ENCODE assay signal across 21 cellular contexts in the genomic region with DNA sequence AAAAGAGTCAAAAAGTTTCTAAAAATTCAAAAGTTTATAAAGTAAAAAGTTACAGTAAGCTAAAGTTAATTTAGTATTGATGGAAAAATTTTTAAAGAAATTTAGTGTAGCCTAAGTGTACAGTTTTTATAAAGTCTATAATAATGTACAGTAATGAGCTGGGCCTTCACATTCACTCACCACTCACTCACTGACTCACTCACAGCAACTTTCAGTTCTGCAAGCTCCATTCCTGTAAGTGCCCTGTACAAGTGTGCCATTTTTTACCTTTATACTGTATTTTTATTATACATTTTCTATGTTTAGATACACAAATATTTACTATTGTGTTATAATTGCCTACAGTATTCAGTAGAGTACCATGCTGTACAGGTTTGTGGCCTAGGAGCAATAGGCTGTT.
DNase-seq lines count a peak whose midpoint lies in the region; ATAC-seq, FAIRE-seq and TF ChIP-seq lines count a peak whose summit lies in the region.
"Had no signal": no experiment of that assay in that cellular context is flagged by ENCODE, and none has a peak within 500 bp of the region (broad histone marks: within the 10 kb centered on the region; RNA-seq: fewer than 3 reads in every experiment).

No MANE protein-coding gene starts in this region.

- in situ Hi-C loops in KBM-7 (cut with MboI; ENCODE audit: low pct_unique_long_range_greater_than_20kb, low sequenced_read_pairs), result no loop called here

- no peak for DNase-seq in activated T-cell treated with anti-CD3 and anti-CD28 coated beads, Interleukin-2, amount 50 U/mL, for 4 hours
- DNase-seq in activated T-cell treated with anti-CD3 and anti-CD28 coated beads, Interleukin-2, amount 50 U/mL, for 24 hours, result no peak
- DNase-seq in HTR-8/SVneo (ENCODE audit: insufficient read length, low spot score) (no peak), activated B cell treated with CpG ODN at 0.5 μM for 24 hours (no peak), NCI-H446 (lab: John Stamatoyannopoulos, UW) (no peak), KBM-7 (no peak), NCI-H524 (lab: John Stamatoyannopoulos, UW) (no peak)
- DNase-seq: CD4-positive, alpha-beta memory T cell; DMS153; GF-D8; NCI-H1048; NCI-H1436; NCI-H2029; NCI-H2171; NCI-H446 treated with DMSO at 0.1 percent for 48 hours; NCI-H82; SJCRH30 had no signal

- intact Hi-C loops in activated B cell treated with CpG ODN at 0.5 μM for 24 hours (cut with micrococcal nuclease), result no loop called here

- FAIRE-seq in HTR-8/SVneo (lab: Jason Lieb, UNC), result peak; percentile 40
- FAIRE-seq: GM12892, H1, K562 had no signal

- TF ChIP-seq CTCF in activated B cell treated with CpG ODN at 0.5 μM for 24 hours (IDR thresholded peaks at IDR 0.05), result no peak

- H3K9me3 Mint-ChIP-seq in activated T-cell treated with anti-CD3 and anti-CD28 coated beads, Interleukin-2, amount 50 U/mL, for 4 hours, result peaks cover 8% of the 10 kb centered on the region
- H3K9me3 Mint-ChIP-seq in activated T-cell treated with anti-CD3 and anti-CD28 coated beads, Interleukin-2, amount 50 U/mL, for 24 hours, result peaks cover 4% of the 10 kb centered on the region
- peaks cover 2% of the 10 kb centered on the region for H3K9me3 Mint-ChIP-seq in activated B cell treated with CpG ODN at 0.5 μM for 24 hours
- H3K9me3 Mint-ChIP-seq in stimulated activated memory B cell treated with anti-CD40 and anti-IgM and Interleukin-4, amounts not matched to agents 10 μg/mL and 1 μg/mL and 100 μg/mL, for 72 hours, result peaks cover 3% of the 10 kb centered on the region

- peaks cover 4% of the 10 kb centered on the region for H3K36me3 Mint-ChIP-seq in activated T-cell treated with anti-CD3 and anti-CD28 coated beads, Interleukin-2, amount 50 U/mL, for 4 hours (ENCODE audit: insufficient read depth)
- H3K36me3 Mint-ChIP-seq in activated T-cell treated with anti-CD3 and anti-CD28 coated beads, Interleukin-2, amount 50 U/mL, for 24 hours (ENCODE audit: low read depth), result no peaks in the 10 kb centered on the region
- H3K36me3 Mint-ChIP-seq in activated B cell treated with CpG ODN at 0.5 μM for 24 hours (ENCODE audit: low read depth), result no peaks in the 10 kb centered on the region
- H3K36me3 Mint-ChIP-seq in stimulated activated memory B cell treated with anti-CD40 and anti-IgM and Interleukin-4, amounts not matched to agents 10 μg/mL and 1 μg/mL and 100 μg/mL, for 72 hours, result no peaks in the 10 kb centered on the region

- no peak overlapping the region for H3K27ac Mint-ChIP-seq in activated T-cell treated with anti-CD3 and anti-CD28 coated beads, Interleukin-2, amount 50 U/mL, for 24 hours
- H3K27ac Mint-ChIP-seq in activated B cell treated with CpG ODN at 0.5 μM for 24 hours, result no peak overlapping the region
- no peak overlapping the region for H3K27ac Mint-ChIP-seq in stimulated activated memory B cell treated with anti-CD40 and anti-IgM and Interleukin-4, amounts not matched to agents 10 μg/mL and 1 μg/mL and 100 μg/mL, for 72 hours
- H3K27ac Mint-ChIP-seq: CD4-positive, alpha-beta memory T cell had no signal

- no peak overlapping the region for H3K4me3 Mint-ChIP-seq in activated T-cell treated with anti-CD3 and anti-CD28 coated beads, Interleukin-2, amount 50 U/mL, for 4 hours
- H3K4me3 Mint-ChIP-seq in activated T-cell treated with anti-CD3 and anti-CD28 coated beads, Interleukin-2, amount 50 U/mL, for 24 hours, result no peak overlapping the region
- no peak overlapping the region for H3K4me3 Mint-ChIP-seq in activated B cell treated with CpG ODN at 0.5 μM for 24 hours
- H3K4me3 Mint-ChIP-seq in stimulated activated memory B cell treated with anti-CD40 and anti-IgM and Interleukin-4, amounts not matched to agents 10 μg/mL and 1 μg/mL and 100 μg/mL, for 72 hours, result no peak overlapping the region
- H3K4me3 Mint-ChIP-seq: CD4-positive, alpha-beta memory T cell had no signal

- peak; percentile 55 to 69 for ATAC-seq in activated T-cell treated with anti-CD3 and anti-CD28 coated beads, Interleukin-2, amount 50 U/mL, for 4 hours
- ATAC-seq in activated B cell treated with CpG ODN at 0.5 μM for 24 hours (ENCODE audit: low read depth), result peak; percentile 65
- ATAC-seq in stimulated activated memory B cell treated with anti-CD40 and anti-IgM and Interleukin-4, amounts not matched to agents 10 μg/mL and 1 μg/mL and 100 μg/mL, for 72 hours, result peak; percentile 67
- ATAC-seq: K562 had no signal

- H3K4me1 Mint-ChIP-seq in activated T-cell treated with anti-CD3 and anti-CD28 coated beads, Interleukin-2, amount 50 U/mL, for 4 hours (ENCODE audit: low read depth), result peaks cover 1% of the 10 kb centered on the region
- H3K4me1 Mint-ChIP-seq in activated T-cell treated with anti-CD3 and anti-CD28 coated beads, Interleukin-2, amount 50 U/mL, for 24 hours (ENCODE audit: low read depth), result no peaks in the 10 kb centered on the region
- H3K4me1 Mint-ChIP-seq in activated B cell treated with CpG ODN at 0.5 μM for 24 hours, result peaks cover 20% of the 10 kb centered on the region
- peaks cover 22% of the 10 kb centered on the region for H3K4me1 Mint-ChIP-seq in stimulated activated memory B cell treated with anti-CD40 and anti-IgM and Interleukin-4, amounts not matched to agents 10 μg/mL and 1 μg/mL and 100 μg/mL, for 72 hours

- H3K27me3 Mint-ChIP-seq in activated T-cell treated with anti-CD3 and anti-CD28 coated beads, Interleukin-2, amount 50 U/mL, for 4 hours (ENCODE audit: low read depth), result no peaks in the 10 kb centered on the region
- H3K27me3 Mint-ChIP-seq in activated T-cell treated with anti-CD3 and anti-CD28 coated beads, Interleukin-2, amount 50 U/mL, for 24 hours, result no peaks in the 10 kb centered on the region
- no peaks in the 10 kb centered on the region for H3K27me3 Mint-ChIP-seq in activated B cell treated with CpG ODN at 0.5 μM for 24 hours
- H3K27me3 Mint-ChIP-seq in stimulated activated memory B cell treated with anti-CD40 and anti-IgM and Interleukin-4, amounts not matched to agents 10 μg/mL and 1 μg/mL and 100 μg/mL, for 72 hours, result no peaks in the 10 kb centered on the region

- CTCF ChIA-PET in activated B cell treated with CpG ODN at 0.5 μM for 24 hours (lab: Charles Lee), result interaction anchor here (1.4 kb wide), 1 partner anchor 10 kb away, joined by 5 read pairs; no protein-coding TSS in a partner anchor

- POLR2A ChIA-PET in activated B cell treated with CpG ODN at 0.5 μM for 24 hours (lab: Charles Lee), result interaction anchor here (0.7 to 1.5 kb wide), 2 partner anchors 13 to 94 kb away, joined by 3 to 8 read pairs; no protein-coding TSS in a partner anchor
